8 cellular contexts compared by ENCODE assay signal in the genomic region with DNA sequence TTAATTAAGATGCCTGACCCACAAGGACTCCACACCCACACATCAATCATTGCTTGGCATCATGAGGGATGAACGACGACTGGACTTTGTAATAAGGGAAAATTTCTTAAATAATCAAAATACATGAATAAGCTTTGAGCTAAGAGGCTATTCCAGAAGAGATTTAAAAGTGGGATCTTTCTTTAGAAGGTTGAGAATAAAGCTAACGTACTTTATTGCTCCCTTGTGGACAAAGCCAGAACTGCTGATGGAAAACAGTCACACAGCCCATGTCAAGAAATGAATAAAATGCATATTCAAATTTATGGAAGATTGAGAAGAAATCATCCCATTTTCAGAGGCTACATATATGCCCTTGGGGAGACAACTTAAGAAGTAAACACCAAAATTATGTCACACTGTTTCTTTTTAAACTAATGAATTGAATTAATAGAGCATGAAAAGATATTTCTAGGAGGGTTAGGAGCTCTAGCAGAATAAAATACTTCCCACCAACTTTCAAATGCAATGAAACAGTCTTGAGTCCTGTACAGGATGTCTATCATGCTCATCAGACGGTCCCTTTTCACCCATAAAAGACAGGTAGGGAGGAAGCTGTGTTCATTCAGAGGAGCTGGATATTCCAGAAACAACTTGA.
DNase-seq lines count a peak whose midpoint lies in the region; ATAC-seq, FAIRE-seq and TF ChIP-seq lines count a peak whose summit lies in the region.

No MANE protein-coding gene starts in this region.

- H3K27me3 ChIP-seq in CD8-positive, alpha-beta T cell (ENCODE audit: insufficient read depth, low read length) = no peaks in the 10 kb centered on the region
- H3K27me3 ChIP-seq in esophagus muscularis mucosa = no peaks in the 10 kb centered on the region
- no peaks in the 10 kb centered on the region for H3K27me3 ChIP-seq in parathyroid adenoma (ENCODE audit: control insufficient read depth, insufficient read depth, low read length)

- no peak overlapping the region for H3K4me3 ChIP-seq in CD8-positive, alpha-beta T cell (ENCODE audit: low read depth, low read length)
- H3K4me3 ChIP-seq in esophagus muscularis mucosa (no peak overlapping the region), parathyroid adenoma (ENCODE audit: low read depth, low read length) (no peak overlapping the region)

- CTCF ChIA-PET in CD8-positive, alpha-beta T cell (lab: Charles Lee) = interaction anchor here (0.7 to 2.7 kb wide), 15 partner anchors 8 to 110 kb away, joined by 3 to 16 read pairs (median 3); no protein-coding TSS in a partner anchor

- peak in 1 of 7 experiments; percentile 15 for DNase-seq in CD8-positive, alpha-beta T cell
- DNase-seq in GM18507 (ENCODE audit: extremely low spot score, insufficient read length, low read depth) (peak; percentile 12), esophagus muscularis mucosa (ENCODE audit: extremely low spot score) (no peak)
- DNase-seq in activated CD4-positive, CD25-positive, alpha-beta regulatory T cell (lab: John Stamatoyannopoulos, UW) = no peak

- H3K9me3 Mint-ChIP-seq in CD8-positive, alpha-beta T cell = no peaks in the 10 kb centered on the region

- peak; percentile 72 for TF ChIP-seq CTCF in CD8-positive, alpha-beta T cell (IDR thresholded peaks at IDR 0.05)
- peak; percentile 39 to 67 (median 62) for TF ChIP-seq CTCF in esophagus muscularis mucosa (IDR thresholded peaks at IDR 0.05)
- TF ChIP-seq CTCF in parathyroid adenoma (IDR thresholded peaks at IDR 0.05) = peak; percentile 62

- no peak overlapping the region for H3K4me2 ChIP-seq in parathyroid adenoma (ENCODE audit: low read length)

- no peaks in the 10 kb centered on the region for H3K9me3 ChIP-seq in CD8-positive, alpha-beta T cell (ENCODE audit: low read length)
- no peaks in the 10 kb centered on the region for H3K9me3 ChIP-seq in esophagus muscularis mucosa
- no peaks in the 10 kb centered on the region for H3K9me3 ChIP-seq in parathyroid adenoma (ENCODE audit: control insufficient read depth, low read length)

- WGBS in esophagus muscularis mucosa = 54% methylated on average over 4 of the region's 4 CpGs

- H3K4me1 Mint-ChIP-seq in CD8-positive, alpha-beta T cell (ENCODE audit: low read depth) = no peaks in the 10 kb centered on the region

- no peak overlapping the region for H2AFZ ChIP-seq in parathyroid adenoma

- peaks cover 31% of the 10 kb centered on the region for H3K36me3 Mint-ChIP-seq in CD8-positive, alpha-beta T cell

- FAIRE-seq in GM18507 (lab: Jason Lieb, UNC) = peak; percentile 51

- H3K9ac ChIP-seq in parathyroid adenoma = no peak overlapping the region

- no peak overlapping the region for H3K4me3 Mint-ChIP-seq in CD8-positive, alpha-beta T cell

- H3K27ac Mint-ChIP-seq in CD8-positive, alpha-beta T cell = peak overlapping the region; percentile 28

- H3K27ac ChIP-seq in CD8-positive, alpha-beta T cell (ENCODE audit: low read depth, low read length) = no peak overlapping the region
- H3K27ac ChIP-seq in esophagus muscularis mucosa (replicated peaks in 1 of 4) = no peak overlapping the region
- H3K27ac ChIP-seq in parathyroid adenoma = no peak overlapping the region

- H3K4me1 ChIP-seq in CD8-positive, alpha-beta T cell (ENCODE audit: insufficient read depth, low read length) = no peaks in the 10 kb centered on the region
- H3K4me1 ChIP-seq in esophagus muscularis mucosa (no peaks in the 10 kb centered on the region), parathyroid adenoma (no peaks in the 10 kb centered on the region)

- no peak for ATAC-seq in CD8-positive, alpha-beta T cell
- ATAC-seq in SK-N-SH treated with all-trans-retinoic acid at 6 μM for 48 hours (peak; percentile 85), HG03354 (IDR thresholded peaks at IDR 0.05; ENCODE audit: poor library complexity, severe bottlenecking, unreplicated experiment) (no peak), GM21619 (IDR thresholded peaks at IDR 0.05; ENCODE audit: unreplicated experiment) (no peak)

- no peaks in the 10 kb centered on the region for H3K27me3 Mint-ChIP-seq in CD8-positive, alpha-beta T cell (ENCODE audit: low read depth)

- POLR2A ChIA-PET in CD8-positive, alpha-beta T cell (lab: Charles Lee) = interaction anchor here (0.6 to 0.7 kb wide), 2 partner anchors 97 to 1486 kb away, joined by 3 read pairs; no protein-coding TSS in a partner anchor

- TF ChIP-seq EP300 in esophagus muscularis mucosa (IDR thresholded peaks at IDR 0.05) = no peak

- intact Hi-C loops in CD8-positive, alpha-beta T cell (cut with DNase I, micrococcal nuclease) = loop anchor here (1.0 to 5.0 kb wide), 2 partner anchors 111 to 619 kb away; no protein-coding TSS in a partner anchor
- intact Hi-C loops in esophagus muscularis mucosa (cut with DNase I) = loop anchor here (5.0 kb wide), 1 partner anchor 69 kb away; no protein-coding TSS in a partner anchor

- H3K79me2 ChIP-seq in parathyroid adenoma = no peaks in the 10 kb centered on the region

- H3K36me3 ChIP-seq in CD8-positive, alpha-beta T cell (ENCODE audit: insufficient read depth, low read length) = peaks cover 7% of the 10 kb centered on the region
- H3K36me3 ChIP-seq in esophagus muscularis mucosa (peaks cover 0 to 24% (median 6%) of the 10 kb centered on the region in 4 donors), parathyroid adenoma (ENCODE audit: control insufficient read depth, insufficient read depth, low read length) (no peaks in the 10 kb centered on the region)

- TF ChIP-seq POLR2A in esophagus muscularis mucosa (IDR thresholded peaks at IDR 0.05; ENCODE audit: low read depth) = no peak

TF ChIP-seq in SK-N-SH treated with all-trans-retinoic acid at 6 μM for 48 hours, 23 proteins besides CTCF, POLR2A, EP300 and RAD21:
- TF ChIP-seq, protein P1, sequence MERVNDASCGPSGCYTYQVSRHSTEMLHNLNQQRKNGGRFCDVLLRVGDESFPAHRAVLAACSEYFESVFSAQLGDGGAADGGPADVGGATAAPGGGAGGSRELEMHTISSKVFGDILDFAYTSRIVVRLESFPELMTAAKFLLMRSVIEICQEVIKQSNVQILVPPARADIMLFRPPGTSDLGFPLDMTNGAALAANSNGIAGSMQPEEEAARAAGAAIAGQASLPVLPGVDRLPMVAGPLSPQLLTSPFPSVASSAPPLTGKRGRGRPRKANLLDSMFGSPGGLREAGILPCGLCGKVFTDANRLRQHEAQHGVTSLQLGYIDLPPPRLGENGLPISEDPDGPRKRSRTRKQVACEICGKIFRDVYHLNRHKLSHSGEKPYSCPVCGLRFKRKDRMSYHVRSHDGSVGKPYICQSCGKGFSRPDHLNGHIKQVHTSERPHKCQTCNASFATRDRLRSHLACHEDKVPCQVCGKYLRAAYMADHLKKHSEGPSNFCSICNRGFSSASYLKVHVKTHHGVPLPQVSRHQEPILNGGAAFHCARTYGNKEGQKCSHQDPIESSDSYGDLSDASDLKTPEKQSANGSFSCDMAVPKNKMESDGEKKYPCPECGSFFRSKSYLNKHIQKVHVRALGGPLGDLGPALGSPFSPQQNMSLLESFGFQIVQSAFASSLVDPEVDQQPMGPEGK (CRISPR knock-in tag; IDR thresholded peaks at IDR 0.05; ENCODE audit: borderline replicate concordance) = no peak
- no peak for TF ChIP-seq ZNF8 (CRISPR knock-in tag; IDR thresholded peaks at IDR 0.05)
- no peak for TF ChIP-seq CSDC2 (CRISPR knock-in tag; IDR thresholded peaks at IDR 0.05)
- TF ChIP-seq TCF4 (CRISPR knock-in tag; IDR thresholded peaks at IDR 0.05; ENCODE audit: borderline replicate concordance) = no peak
- no peak for TF ChIP-seq TOX (CRISPR knock-in tag; IDR thresholded peaks at IDR 0.05; ENCODE audit: borderline replicate concordance)
- TF ChIP-seq ESRRG (CRISPR knock-in tag; IDR thresholded peaks at IDR 0.05) = no peak
- TF ChIP-seq BACH2 (CRISPR knock-in tag; IDR thresholded peaks at IDR 0.05; ENCODE audit: borderline replicate concordance) = no peak
- TF ChIP-seq, protein P2, sequence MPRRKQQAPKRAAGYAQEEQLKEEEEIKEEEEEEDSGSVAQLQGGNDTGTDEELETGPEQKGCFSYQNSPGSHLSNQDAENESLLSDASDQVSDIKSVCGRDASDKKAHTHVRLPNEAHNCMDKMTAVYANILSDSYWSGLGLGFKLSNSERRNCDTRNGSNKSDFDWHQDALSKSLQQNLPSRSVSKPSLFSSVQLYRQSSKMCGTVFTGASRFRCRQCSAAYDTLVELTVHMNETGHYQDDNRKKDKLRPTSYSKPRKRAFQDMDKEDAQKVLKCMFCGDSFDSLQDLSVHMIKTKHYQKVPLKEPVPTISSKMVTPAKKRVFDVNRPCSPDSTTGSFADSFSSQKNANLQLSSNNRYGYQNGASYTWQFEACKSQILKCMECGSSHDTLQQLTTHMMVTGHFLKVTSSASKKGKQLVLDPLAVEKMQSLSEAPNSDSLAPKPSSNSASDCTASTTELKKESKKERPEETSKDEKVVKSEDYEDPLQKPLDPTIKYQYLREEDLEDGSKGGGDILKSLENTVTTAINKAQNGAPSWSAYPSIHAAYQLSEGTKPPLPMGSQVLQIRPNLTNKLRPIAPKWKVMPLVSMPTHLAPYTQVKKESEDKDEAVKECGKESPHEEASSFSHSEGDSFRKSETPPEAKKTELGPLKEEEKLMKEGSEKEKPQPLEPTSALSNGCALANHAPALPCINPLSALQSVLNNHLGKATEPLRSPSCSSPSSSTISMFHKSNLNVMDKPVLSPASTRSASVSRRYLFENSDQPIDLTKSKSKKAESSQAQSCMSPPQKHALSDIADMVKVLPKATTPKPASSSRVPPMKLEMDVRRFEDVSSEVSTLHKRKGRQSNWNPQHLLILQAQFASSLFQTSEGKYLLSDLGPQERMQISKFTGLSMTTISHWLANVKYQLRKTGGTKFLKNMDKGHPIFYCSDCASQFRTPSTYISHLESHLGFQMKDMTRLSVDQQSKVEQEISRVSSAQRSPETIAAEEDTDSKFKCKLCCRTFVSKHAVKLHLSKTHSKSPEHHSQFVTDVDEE (CRISPR knock-in tag; IDR thresholded peaks at IDR 0.05) = no peak
